ENCODE assay signal across 8 cellular contexts in genomic region chr12:40522837-40523236, GRCh38.
"Had no signal": no experiment of that assay in that cellular context is flagged by ENCODE, and none has a peak within 500 bp of the region (broad histone marks: within the 10 kb centered on the region; RNA-seq: fewer than 3 reads in every experiment).

No MANE protein-coding gene starts in this region.

- H3K4me3 ChIP-seq: GM12878 had no signal

- FAIRE-seq: G401.6, GM12878, GM12891, GM12892, GM18507, GM19239 had no signal

- DNase-seq: GDM1, GF-D8 had no signal

- ATAC-seq: GM12878 had no signal
